Comparison of ENCODE assay signal across 1 cellular context in genomic region chr17:81652901-81653771, GRCh38.
TF ChIP-seq lines count a peak whose summit lies in the region.

No MANE protein-coding gene starts in this region.

TF ChIP-seq in IMR-90, 13 proteins besides CTCF, POLR2A, EP300 and RAD21:
- TF ChIP-seq RCOR1 (IDR thresholded peaks at IDR 0.05; ENCODE audit: insufficient replicate concordance, low read length), result no peak
- no peak for TF ChIP-seq RFX5 (IDR thresholded peaks at IDR 0.05; ENCODE audit: low read depth, low read length)
- TF ChIP-seq SMC3 (IDR thresholded peaks at IDR 0.05; ENCODE audit: low read depth, low read length), result no peak
- no peak for TF ChIP-seq MXI1 (IDR thresholded peaks at IDR 0.05; ENCODE audit: borderline replicate concordance, low read depth, low read length)
- TF ChIP-seq USF2 (IDR thresholded peaks at IDR 0.05; ENCODE audit: low read depth, low read length), result no peak
- no peak for TF ChIP-seq NFE2L2 (IDR thresholded peaks at IDR 0.05; ENCODE audit: low read depth, low read length)
- no peak for TF ChIP-seq MAFK (IDR thresholded peaks at IDR 0.05; ENCODE audit: low read depth, low read length)
- TF ChIP-seq ELK1 (IDR thresholded peaks at IDR 0.05; ENCODE audit: borderline replicate concordance, low read depth, low read length), result no peak
- TF ChIP-seq MAZ (IDR thresholded peaks at IDR 0.05; ENCODE audit: borderline replicate concordance, low read depth, low read length), result no peak
- no peak for TF ChIP-seq CEBPB (IDR thresholded peaks at IDR 0.05; ENCODE audit: low read depth, low read length)
- no peak for TF ChIP-seq CHD1 (IDR thresholded peaks at IDR 0.05; ENCODE audit: low read depth, low read length)
- no peak for TF ChIP-seq BHLHE40 (IDR thresholded peaks at IDR 0.05; ENCODE audit: low read depth, low read length)
- TF ChIP-seq FOS (IDR thresholded peaks at IDR 0.05; ENCODE audit: low read depth, low read length), result no peak
